10 cellular contexts compared by ENCODE assay signal in genomic region chr2:100786297-100786658, GRCh38. TPM values are rescaled to one million over a fixed set of nuclear protein-coding genes. Genes with fewer than 3 reads are reported as not detected.
DNase-seq lines count a peak whose midpoint lies in the region; ATAC-seq, FAIRE-seq and TF ChIP-seq lines count a peak whose summit lies in the region.
"Had no signal": no experiment of that assay in that cellular context is flagged by ENCODE, and none has a peak within 500 bp of the region (broad histone marks: within the 10 kb centered on the region; RNA-seq: fewer than 3 reads in every experiment).

No MANE protein-coding gene starts in this region.

- in situ Hi-C loops in mammary epithelial cell (cut with MboI; ENCODE audit: low sequenced_read_pairs in 2 of 2) = loop anchor here in 1 of 2 donors (10.0 kb wide), 1 partner anchor 51 kb away; no protein-coding TSS in a partner anchor

- WGBS in mammary epithelial cell (ENCODE audit: low coverage, missing lambda C conversion rate) = 0% methylated on average over 7 of the region's 7 CpGs
- WGBS in aorta, 2 donors = 6% methylated on average over 7 of the region's 7 CpGs

- H3K9ac ChIP-seq in mammary epithelial cell (ENCODE audit: insufficient read depth, low read length) (peak overlapping the region; percentile 56), kidney (ENCODE audit: low read length in 2 of 2) (no peak overlapping the region)
- H3K9ac ChIP-seq: BLaER1 had no signal

- no peak for TF ChIP-seq CTCF in mammary epithelial cell (conservative IDR thresholded peaks at IDR 0.05 in 1 of 2, IDR thresholded peaks at IDR 0.05 in 1 of 2; ENCODE audit: extremely low read depth in 1 of 2, insufficient read depth in 1 of 2, low read depth in 1 of 2, low read length in 2 of 2)
- no peak for TF ChIP-seq CTCF in kidney (IDR thresholded peaks at IDR 0.05; ENCODE audit: borderline replicate concordance, extremely low read depth, insufficient read depth)

- no peak for FAIRE-seq in kidney (lab: Jason Lieb, UNC)
- FAIRE-seq: islet of Langerhans had no signal

- dilution Hi-C loops in mammary epithelial cell (cut with HindIII; ENCODE audit: low sequenced_read_pairs) = loop anchor here (10.0 kb wide), 1 partner anchor 51 kb away; no protein-coding TSS in a partner anchor

- CTCF ChIA-PET in mammary epithelial cell (lab: Charles Lee; ENCODE audit: low non-redundant PET) = interaction anchor here (0.6 kb wide), 1 partner anchor 193 kb away, joined by 5 read pairs; no protein-coding TSS in a partner anchor

- H3K4me3 ChIP-seq in mammary epithelial cell (replicated peaks in 1 of 3; ENCODE audit: insufficient read depth in 1 of 3, low read depth in 2 of 3, low read length in 3 of 3) (peak overlapping the region in 2 of 3 experiments; percentile 11 to 19), kidney (ENCODE audit: low read length in 2 of 2) (peak overlapping the region in 1 of 2 donors; percentile 30), aorta (ENCODE audit: low read length in 2 of 2) (no peak overlapping the region)
- H3K4me3 ChIP-seq: BLaER1 had no signal

- H3K79me2 ChIP-seq in mammary epithelial cell (ENCODE audit: insufficient read depth, low read length) = no peaks in the 10 kb centered on the region

- BruUV-seq in mammary epithelial cell (replicated peaks; lab: Mats Ljungman, UMichigan) = no TSS peak

- peak; percentile 12 for ATAC-seq in aorta (ENCODE audit: low FRiP score)
- ATAC-seq in GM18868 (IDR thresholded peaks at IDR 0.05; ENCODE audit: unreplicated experiment) = no peak

- H3K4me1 ChIP-seq in mammary epithelial cell (ENCODE audit: insufficient read depth, low read length) = peaks cover 46% of the 10 kb centered on the region
- H3K4me1 ChIP-seq in kidney (ENCODE audit: control insufficient read depth in 1 of 2, insufficient read depth in 1 of 2, low read depth in 1 of 2, low read length in 2 of 2) = peaks cover 4 to 20% of the 10 kb centered on the region in 2 donors
- peaks cover 0 to 6% of the 10 kb centered on the region in 2 donors for H3K4me1 ChIP-seq in aorta (ENCODE audit: control insufficient read depth in 1 of 2, insufficient read depth in 2 of 2, low read length in 2 of 2)
- H3K4me1 ChIP-seq: BLaER1 had no signal

- DNase-seq in NCI-H345 (lab: John Stamatoyannopoulos, UW) (peak; percentile 8), NCI-H345 treated with DMSO at 0.1 percent for 48 hours (lab: John Stamatoyannopoulos, UW; ENCODE audit: unreplicated experiment) (no peak), mammary epithelial cell (peak; percentile 95), kidney (peak; percentile 81), aorta (peak in 1 of 2 donors; percentile 71), DMS153 treated with DMSO at 0.1 percent for 48 hours (lab: John Stamatoyannopoulos, UW; ENCODE audit: unreplicated experiment) (no peak), NCI-H2081 treated with DMSO at 0.1 percent for 48 hours (lab: John Stamatoyannopoulos, UW) (no peak)

- no peaks in the 10 kb centered on the region for H3K36me3 ChIP-seq in mammary epithelial cell (ENCODE audit: insufficient read depth, low read length)
- no peaks in the 10 kb centered on the region for H3K36me3 ChIP-seq in kidney (ENCODE audit: control insufficient read depth in 1 of 2, insufficient read depth in 2 of 2, low read length in 2 of 2)
- H3K36me3 ChIP-seq in aorta (ENCODE audit: control insufficient read depth in 1 of 2, insufficient read depth in 2 of 2, low read length in 1 of 2) = no peaks in the 10 kb centered on the region
- H3K36me3 ChIP-seq: BLaER1 had no signal

- H3K27ac ChIP-seq in mammary epithelial cell (ENCODE audit: insufficient read depth, low read depth, low read length) = peak overlapping the region; percentile 92
- no peak overlapping the region for H3K27ac ChIP-seq in kidney (ENCODE audit: low read depth in 2 of 2, low read length in 2 of 2)
- H3K27ac ChIP-seq in aorta (ENCODE audit: low read depth in 1 of 2, low read length in 2 of 2) = no peak overlapping the region
- H3K27ac ChIP-seq: BLaER1 had no signal

- H2AFZ ChIP-seq in mammary epithelial cell (ENCODE audit: low read depth, low read length) = peak overlapping the region; percentile 31

- intact Hi-C loops in mammary epithelial cell (cut with micrococcal nuclease) (loop anchor here (1.0 to 2.0 kb wide), 3 partner anchors 15 to 55 kb away; no protein-coding TSS in a partner anchor), kidney (cut with DNase I) (no loop called here), aorta (cut with DNase I) (no loop called here)

- peak overlapping the region; percentile 66 for H3K4me2 ChIP-seq in mammary epithelial cell (ENCODE audit: insufficient read depth, low read depth, low read length)
- H3K4me2 ChIP-seq: BLaER1 had no signal

- H3K9me3 ChIP-seq in mammary epithelial cell (replicated peaks; ENCODE audit: insufficient read depth, low read length) = no peaks in the 10 kb centered on the region
- no peaks in the 10 kb centered on the region for H3K9me3 ChIP-seq in kidney (ENCODE audit: control insufficient read depth in 1 of 2, low read length in 2 of 2)
- H3K9me3 ChIP-seq in aorta (ENCODE audit: control insufficient read depth, low read length) = no peaks in the 10 kb centered on the region
- H3K9me3 ChIP-seq: BLaER1 had no signal

- no peaks in the 10 kb centered on the region for H3K27me3 ChIP-seq in mammary epithelial cell (ENCODE audit: insufficient read depth, low read length)
- H3K27me3 ChIP-seq in aorta (ENCODE audit: control insufficient read depth in 1 of 2, insufficient read depth in 2 of 2, low read length in 1 of 2) = no peaks in the 10 kb centered on the region
- H3K27me3 ChIP-seq: BLaER1 had no signal

- H4K20me1 ChIP-seq in mammary epithelial cell (ENCODE audit: insufficient read depth, low read length) = no peaks in the 10 kb centered on the region
- H4K20me1 ChIP-seq: BLaER1 had no signal

RNA-seq across cellular contexts. Expression of gene NPAS2, which starts 33.7 kb away (rescaled TPM):
- total RNA-seq in mammary epithelial cell (100 to 1,000 TPM in 1 of 2 donors, 10 to 100 TPM in 1; 81.3 to 116 TPM), kidney (44.5 TPM), aorta (10 to 100 TPM; 35.9 to 42.0 TPM)
- polyA plus RNA-seq in mammary epithelial cell (50.5 TPM), kidney (ENCODE audit: insufficient read depth, low read depth, low replicate concordance) (8.4 TPM), aorta (10 to 100 TPM in 1 of 2 donors, 1 to 10 TPM in 1; 7.8 to 12.6 TPM)
- 128 TPM for polyA minus RNA-seq in mammary epithelial cell

Comparison
In these comparisons a context has a peak if more than half of its experiments do, and no peak if none do; other contexts are left out.
1. DNase-seq: peak in NCI-H345 (single experiment), mammary epithelial cell (single experiment) and kidney (single experiment); none in NCI-H345 treated with DMSO at 0.1 percent for 48 hours (single experiment), DMS153 treated with DMSO at 0.1 percent for 48 hours (single experiment) and NCI-H2081 treated with DMSO at 0.1 percent for 48 hours (single experiment).
2. H3K4me3 ChIP-seq: peak in mammary epithelial cell (2 of 3); none in aorta (0 of 2).